In the genomic region with DNA sequence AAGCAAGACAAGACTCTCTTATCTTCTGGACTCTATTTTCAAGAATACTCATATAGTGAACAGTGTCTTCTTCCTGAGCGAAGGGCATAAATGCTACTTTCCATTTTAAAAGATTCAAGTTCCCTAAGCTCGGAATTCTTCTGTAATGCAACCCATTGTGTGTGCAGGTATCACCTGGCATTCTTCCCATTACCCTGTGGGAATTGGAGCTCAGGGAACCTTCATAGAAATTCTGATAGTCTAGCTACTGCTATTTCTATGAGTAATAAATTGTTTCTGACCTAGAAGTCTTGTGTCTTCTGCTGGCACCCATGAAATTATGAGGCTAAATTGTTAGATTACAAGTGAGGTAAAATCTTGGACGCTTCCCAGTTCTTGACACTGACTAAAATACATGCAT, we compare ENCODE assay signal across 23 cellular contexts.
"Had no signal": no experiment of that assay in that cellular context is flagged by ENCODE, and none has a peak within 500 bp of the region (broad histone marks: within the 10 kb centered on the region; RNA-seq: fewer than 3 reads in every experiment).

No MANE protein-coding gene starts in this region.

- H3K36me3 Mint-ChIP-seq: activated naive CD8-positive, alpha-beta T cell treated with anti-CD3 and anti-CD28 coated beads, Interleukin-2, amount 10 ng/mL, durations not matched to agents 7 days and 5 days; WTC11 had no signal

- H3K4me1 Mint-ChIP-seq: WTC11 had no signal

- FAIRE-seq: K562, RCC 7860 had no signal

- H3K27me3 ChIP-seq: body of pancreas, cardiac muscle cell had no signal

- H3K4me1 ChIP-seq: body of pancreas had no signal

- H3K9me3 Mint-ChIP-seq: activated naive CD8-positive, alpha-beta T cell treated with anti-CD3 and anti-CD28 coated beads, Interleukin-2, amount 10 ng/mL, durations not matched to agents 7 days and 5 days; WTC11 had no signal

- H3K4me3 ChIP-seq: body of pancreas, cardiac muscle cell, K562 had no signal

- DNase-seq: activated CD4-positive, alpha-beta T cell treated with anti-CD3 and anti-CD28 coated beads for 48 hours; activated CD4-positive, alpha-beta T cell treated with anti-CD3 and anti-CD28 coated beads, Interleukin-2, amount 50 U/mL, for 4 hours; activated CD4-positive, CD25-positive, alpha-beta regulatory T cell treated with anti-CD3 and anti-CD28 coated beads, Interleukin-2, amount 50 U/mL, for 72 hours; activated CD8-positive, alpha-beta memory T cell treated with anti-CD3 and anti-CD28 coated beads, Interleukin-2, amount 50 U/mL, for 48 hours; activated CD8-positive, alpha-beta T cell treated with anti-CD3 and anti-CD28 coated beads, Interleukin-2, amount 10 ng/mL, durations not matched to agents 7 days and 5 days; activated naive CD4-positive, alpha-beta T cell treated with anti-CD3 and anti-CD28 coated beads, Interleukin-2, amount 50 U/mL, for 16 hours; activated naive CD8-positive, alpha-beta T cell treated with anti-CD3 and anti-CD28 coated beads, Interleukin-2, amount 10 ng/mL, durations not matched to agents 7 days and 5 days; activated T-cell treated with anti-CD3 and anti-CD28 coated beads, Interleukin-2, amount 50 U/mL, for 1 hour; aorta; body of pancreas; Karpas-422; NCI-H1436 treated with DMSO at 0.1 percent for 48 hours; NCI-H187; NCI-H524; NCI-H774; NK-92 treated with Interleukin-12 subunit alpha and Interleukin-12 subunit beta, amount 100 ng/mL, for 24 hours; SIG-M5; T-helper 17 cell; T-helper 9 cell had no signal

- H3K27ac ChIP-seq: body of pancreas, cardiac muscle cell had no signal

- H3K27me3 Mint-ChIP-seq: T-helper 17 cell had no signal

- H3K9me3 ChIP-seq: body of pancreas had no signal

- H3K4me3 Mint-ChIP-seq: activated CD8-positive, alpha-beta T cell treated with anti-CD3 and anti-CD28 coated beads, Interleukin-2, amount 10 ng/mL, durations not matched to agents 7 days and 5 days; activated naive CD8-positive, alpha-beta T cell treated with anti-CD3 and anti-CD28 coated beads, Interleukin-2, amount 10 ng/mL, durations not matched to agents 7 days and 5 days; T-helper 17 cell; WTC11 had no signal

- H3K27ac Mint-ChIP-seq: activated CD8-positive, alpha-beta T cell treated with anti-CD3 and anti-CD28 coated beads, Interleukin-2, amount 10 ng/mL, durations not matched to agents 7 days and 5 days; activated naive CD8-positive, alpha-beta T cell treated with anti-CD3 and anti-CD28 coated beads, Interleukin-2, amount 10 ng/mL, durations not matched to agents 7 days and 5 days; T-helper 17 cell; WTC11 had no signal

- H3K36me3 ChIP-seq: cardiac muscle cell had no signal
